26 cellular contexts compared by ENCODE assay signal in genomic region chr12:24233519-24234246, GRCh38.
A peak's percentile ranks its signal among the peaks of the same experiment; 100 is the strongest.
DNase-seq lines count a peak whose midpoint lies in the region; ATAC-seq, FAIRE-seq and TF ChIP-seq lines count a peak whose summit lies in the region.
"Had no signal": no experiment of that assay in that cellular context is flagged by ENCODE, and none has a peak within 500 bp of the region (broad histone marks: within the 10 kb centered on the region; RNA-seq: fewer than 3 reads in every experiment).

No MANE protein-coding gene starts in this region.

- H3K9me3 ChIP-seq in K562 (replicated peaks; ENCODE audit: control insufficient read depth, insufficient read depth, low read depth, low read length) = no peaks in the 10 kb centered on the region
- H3K9me3 ChIP-seq: BLaER1, Peyer's patch had no signal

- no peak overlapping the region for H3K4me2 ChIP-seq in K562 (ENCODE audit: insufficient read depth, low read length)
- H3K4me2 ChIP-seq: BLaER1 had no signal

- DNase-seq in NCI-H2171 treated with DMSO at 0.1 percent for 48 hours (lab: John Stamatoyannopoulos, UW) (peak; percentile 4), NCI-H2171 (lab: John Stamatoyannopoulos, UW) (no peak), K562 (ENCODE audit: extremely low read depth in 1 of 4, low spot score in 3 of 4) (no peak), fibroblast of the aortic adventitia (ENCODE audit: low read depth) (peak; percentile 5), T-helper 9 cell (no peak), C1 segment of cervical spinal cord (lab: John Stamatoyannopoulos, UW) (no peak), HPDE6-E6E7 (ENCODE audit: extremely low spot score) (no peak)
- DNase-seq: 8988T; CD4-positive, alpha-beta T cell; COR-L47; DMS 273 treated with DMSO at 0.1 percent for 48 hours; DMS79; EL; GDM1; NCI-H1048; NCI-H1417; NCI-H1694; NCI-H2029 treated with DMSO at 0.1 percent for 48 hours; NCI-H446; NCI-H524 treated with DMSO at 0.1 percent for 48 hours; Peyer's patch; SIG-M5 had no signal

- in situ Hi-C loops in K562 (cut with MboI) = no loop called here

- ATAC-seq in K562 = no peak
- ATAC-seq: HCT116 had no signal

- H3K4me3 ChIP-seq in K562 (no peak overlapping the region), fibroblast of the aortic adventitia (ENCODE audit: low read depth, low read length) (no peak overlapping the region)
- H3K4me3 ChIP-seq: BLaER1, Peyer's patch, SK-N-MC had no signal

- no peaks in the 10 kb centered on the region for H4K20me1 ChIP-seq in K562 (replicated peaks; ENCODE audit: control insufficient read depth, insufficient read depth, low read length)
- H4K20me1 ChIP-seq: BLaER1 had no signal

- H3K9ac ChIP-seq in K562 (ENCODE audit: insufficient read depth in 1 of 2, low read depth in 2 of 2, low read length in 2 of 2) = no peak overlapping the region
- H3K9ac ChIP-seq: BLaER1 had no signal

- no peaks in the 10 kb centered on the region for H3K4me1 ChIP-seq in K562 (replicated peaks in 1 of 2; ENCODE audit: control insufficient read depth in 2 of 2, insufficient read depth in 2 of 2, low read length in 2 of 2)
- H3K4me1 ChIP-seq: Peyer's patch had no signal

- BruUV-seq in K562 (replicated peaks; lab: Mats Ljungman, UMichigan) = no TSS peak

- no peak overlapping the region for H2AFZ ChIP-seq in K562 (ENCODE audit: low read depth, low read length)

- no peak for TF ChIP-seq POLR2A in K562 (conservative IDR thresholded peaks at IDR 0.05)

- H3K36me3 ChIP-seq in K562 (ENCODE audit: control insufficient read depth, insufficient read depth, low read length) = no peaks in the 10 kb centered on the region
- H3K36me3 ChIP-seq: BLaER1, Peyer's patch had no signal

- peaks cover 5 to 6% of the 10 kb centered on the region in 2 experiments; a peak in 4 of 5 replicates for H3K27me3 ChIP-seq in K562 (ENCODE audit: control insufficient read depth in 2 of 2, insufficient read depth in 2 of 2, low read length in 2 of 2)
- H3K27me3 ChIP-seq: BLaER1, Peyer's patch had no signal

- H3K79me2 ChIP-seq in K562 (ENCODE audit: control insufficient read depth, insufficient read depth, low read length) = no peaks in the 10 kb centered on the region

- no peak for TF ChIP-seq CTCF in K562 (IDR thresholded peaks at IDR 0.05 in 2 of 3, conservative IDR thresholded peaks at IDR 0.05 in 1 of 3; ENCODE audit: insufficient read depth in 2 of 3, low read depth in 1 of 3, low read length in 3 of 3)
- TF ChIP-seq CTCF in fibroblast of the aortic adventitia (IDR thresholded peaks at IDR 0.05; ENCODE audit: insufficient read depth, low read length) = no peak

- WGBS in K562 (ENCODE audit: insufficient coverage, low coverage, missing lambda C conversion rate) = 0% methylated on average over 7 of the region's 7 CpGs

- intact Hi-C loops in K562 (cut with micrococcal nuclease) = no loop called here

- no peaks in the 10 kb centered on the region for H3K9me1 ChIP-seq in K562 (ENCODE audit: control insufficient read depth, insufficient read depth, low read length)

- TF ChIP-seq EP300 in K562 (IDR thresholded peaks at IDR 0.05; ENCODE audit: low read length) = no peak

- no peak overlapping the region for H3K27ac ChIP-seq in K562 (ENCODE audit: extremely low read depth, low read depth, low read length)
- H3K27ac ChIP-seq: BLaER1, Peyer's patch, SK-N-MC had no signal

- TF ChIP-seq RAD21 in K562 (CRISPR knock-in tag; conservative IDR thresholded peaks at IDR 0.05 in 1 of 2, IDR thresholded peaks at IDR 0.05 in 1 of 2) = no peak

- POLR2A ChIA-PET in K562 (lab: Yijun Ruan, JAX) = no interaction called here

- CTCF ChIA-PET in K562 (lab: Yijun Ruan, JAX; ENCODE audit: low intra/inter-chr PET ratio) = no interaction called here

- FAIRE-seq in K562 (lab: Jason Lieb, UNC) = peak; percentile 29
- FAIRE-seq: GM12891 had no signal

TF ChIP-seq in K562, 482 proteins besides CTCF, POLR2A, EP300 and RAD21:
- TF ChIP-seq SMARCE1 (IDR thresholded peaks at IDR 0.05) = no peak
- no peak for TF ChIP-seq ELK1 (CRISPR knock-in tag; IDR thresholded peaks at IDR 0.05)
- TF ChIP-seq ZNF212 (CRISPR knock-in tag; IDR thresholded peaks at IDR 0.05) = no peak
- TF ChIP-seq ARID3A (IDR thresholded peaks at IDR 0.05; ENCODE audit: borderline replicate concordance, low read depth, low read length) = no peak
- TF ChIP-seq EWSR1 (IDR thresholded peaks at IDR 0.05; ENCODE audit: borderline replicate concordance, low read depth, partially characterized antibody) = no peak
- no peak for TF ChIP-seq ESRRB (CRISPR knock-in tag; IDR thresholded peaks at IDR 0.05; ENCODE audit: borderline replicate concordance)
- no peak for TF ChIP-seq CREBBP (IDR thresholded peaks at IDR 0.05; ENCODE audit: low read depth, low read length)
- TF ChIP-seq NONO (IDR thresholded peaks at IDR 0.05; ENCODE audit: low read depth in 2 of 2, low read length in 1 of 2) = no peak
- TF ChIP-seq HOXB6 (CRISPR knock-in tag; IDR thresholded peaks at IDR 0.05; ENCODE audit: borderline replicate concordance) = no peak
- no peak for TF ChIP-seq POLR2H (tag; IDR thresholded peaks at IDR 0.05; ENCODE audit: low read depth)

Comparison
In these comparisons a context has a peak if more than half of its experiments do, and no peak if none do; other contexts are left out.
1. DNase-seq: peak in NCI-H2171 treated with DMSO at 0.1 percent for 48 hours (single experiment) and fibroblast of the aortic adventitia (single experiment); none in NCI-H2171 (single experiment), K562 (0 of 4), T-helper 9 cell (single experiment), C1 segment of cervical spinal cord (0 of 14) and HPDE6-E6E7 (single experiment).